Comparison of ENCODE assay signal across 26 cellular contexts in the genomic region with DNA sequence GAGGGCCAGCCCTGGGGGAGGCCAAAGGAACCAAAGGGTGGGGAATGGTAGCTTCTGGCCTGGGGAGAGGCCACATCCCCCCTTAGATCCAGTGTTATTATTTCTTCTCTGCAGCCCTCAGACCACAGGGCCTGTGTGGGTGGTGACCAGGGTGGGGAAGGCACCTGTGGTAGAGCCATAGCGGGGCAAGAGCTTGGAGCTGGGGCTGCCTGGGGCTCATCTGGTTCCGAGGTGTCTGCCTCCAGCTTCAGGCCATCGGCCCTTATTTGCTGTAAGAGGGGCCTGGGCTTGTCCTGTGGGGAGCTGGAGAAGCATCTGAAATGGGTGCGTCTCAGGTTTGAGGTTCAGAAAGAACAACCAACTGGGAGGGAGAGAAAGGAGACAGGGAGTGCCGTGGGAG. TPM values are rescaled to one million over a fixed set of nuclear protein-coding genes. Genes with fewer than 3 reads are reported as not detected.
"Had no signal": no experiment of that assay in that cellular context is flagged by ENCODE, and none has a peak within 500 bp of the region (broad histone marks: within the 10 kb centered on the region; RNA-seq: fewer than 3 reads in every experiment).

No MANE protein-coding gene starts in this region.

- DNase-seq: activated naive CD4-positive, alpha-beta T cell treated with anti-CD3 and anti-CD28 coated beads for 36 hours; activated naive CD8-positive, alpha-beta T cell treated with anti-CD3 and anti-CD28 coated beads, Interleukin-2, amount 10 ng/mL, durations not matched to agents 7 days and 5 days; activated T-cell treated with anti-CD3 and anti-CD28 coated beads, Interleukin-2, amount 50 U/mL, for 1 hour; amniotic stem cell; effector CD4-positive, alpha-beta T cell; erythroblast; immature natural killer cell; lower lobe of right lung; mesendoderm; naive B cell; right cardiac atrium; stimulated activated CD4-positive, alpha-beta T cell treated with anti-CD3 and anti-CD28 coated beads, Interleukin-1b, Interleukin-23, amount 100 ng/mL, for 48 hours; substantia nigra; SW 1271; thyroid gland had no signal

- H3K27ac ChIP-seq: lower lobe of right lung, pancreas, thyroid gland had no signal

- ATAC-seq: left lobe of liver, lower lobe of right lung, pancreas, right cardiac atrium had no signal

- H3K36me3 ChIP-seq: lower lobe of right lung, pancreas, thyroid gland had no signal

- H3K9me3 Mint-ChIP-seq: activated naive CD4-positive, alpha-beta T cell treated with anti-CD3 and anti-CD28 coated beads for 36 hours; activated naive CD8-positive, alpha-beta T cell treated with anti-CD3 and anti-CD28 coated beads, Interleukin-2, amount 10 ng/mL, durations not matched to agents 7 days and 5 days; activated T-helper 2 cell treated with anti-CD3 and anti-CD28 coated beads, Interferon-gamma antibody, Interleukin-2, Interleukin-4, amounts not matched to agents 10 μg/mL and 5 μg/mL and 100 μg/mL, durations not matched to agents 14 hours and 24 hours and 36 hours; immature natural killer cell; naive B cell; stimulated activated naive CD8-positive, alpha-beta T cell treated with anti-CD3 and anti-CD28 coated beads, Interleukin-15, Interleukin-2, amounts not matched to agents 100 ng/mL and 50 ng/mL, for 24 hours had no signal

- H3K4me3 Mint-ChIP-seq: activated naive CD4-positive, alpha-beta T cell treated with anti-CD3 and anti-CD28 coated beads for 36 hours; activated naive CD8-positive, alpha-beta T cell treated with anti-CD3 and anti-CD28 coated beads, Interleukin-2, amount 10 ng/mL, durations not matched to agents 7 days and 5 days; stimulated activated naive CD8-positive, alpha-beta T cell treated with anti-CD3 and anti-CD28 coated beads, Interleukin-15, Interleukin-2, amounts not matched to agents 100 ng/mL and 50 ng/mL, for 24 hours had no signal

- H3K4me3 ChIP-seq: lower lobe of right lung, pancreas, thyroid gland had no signal

- H3K27me3 ChIP-seq: pancreas, thyroid gland had no signal

- H3K9me3 ChIP-seq: lower lobe of right lung, pancreas, thyroid gland had no signal

- H3K36me3 Mint-ChIP-seq: immature natural killer cell, naive B cell had no signal

- H3K27ac Mint-ChIP-seq: activated naive CD4-positive, alpha-beta T cell treated with anti-CD3 and anti-CD28 coated beads for 36 hours; activated naive CD8-positive, alpha-beta T cell treated with anti-CD3 and anti-CD28 coated beads, Interleukin-2, amount 10 ng/mL, durations not matched to agents 7 days and 5 days; activated T-helper 2 cell treated with anti-CD3 and anti-CD28 coated beads, Interferon-gamma antibody, Interleukin-2, Interleukin-4, amounts not matched to agents 10 μg/mL and 5 μg/mL and 100 μg/mL, durations not matched to agents 14 hours and 24 hours and 36 hours; immature natural killer cell; naive B cell; stimulated activated naive CD8-positive, alpha-beta T cell treated with anti-CD3 and anti-CD28 coated beads, Interleukin-15, Interleukin-2, amounts not matched to agents 100 ng/mL and 50 ng/mL, for 24 hours had no signal

RNA-seq across cellular contexts. Expression of a gene that starts 2.1 kb away (rescaled TPM):
- total RNA-seq: left lobe of liver, skeletal muscle tissue had no signal

RNA-seq across cellular contexts. Expression of a gene that starts 18.5 kb away (rescaled TPM):
- total RNA-seq: skeletal muscle tissue; T-helper 2 cell treated with Interferon-gamma antibody and Interleukin-4, amounts not matched to agents 100 ng/mL and 5 ng/mL, for 36 hours had no signal

RNA-seq across cellular contexts. Expression of a gene that starts 27.4 kb away (rescaled TPM):
- total RNA-seq: activated naive CD4-positive, alpha-beta T cell treated with anti-CD3 and anti-CD28 coated beads for 36 hours; activated naive CD8-positive, alpha-beta T cell treated with anti-CD3 and anti-CD28 coated beads, Interleukin-2, amount 10 ng/mL, durations not matched to agents 7 days and 5 days; cerebellum; fibroblast of lung; kidney epithelial cell; left lobe of liver; lower lobe of right lung; mucosa of gallbladder; pancreas; pulmonary artery endothelial cell; right cardiac atrium; skeletal muscle tissue; T-helper 2 cell treated with Interferon-gamma antibody and Interleukin-4, amounts not matched to agents 100 ng/mL and 5 ng/mL, for 36 hours; thyroid gland had no signal
- polyA plus RNA-seq: fibroblast of lung, immature natural killer cell, pancreas, right cardiac atrium had no signal
